Comparison of ENCODE assay signal across 8 cellular contexts in genomic region chr4:108072300-108072699, GRCh38.
DNase-seq lines count a peak whose midpoint lies in the region; ATAC-seq, FAIRE-seq and TF ChIP-seq lines count a peak whose summit lies in the region.

No MANE protein-coding gene starts in this region.

- peak overlapping the region; percentile 20 for H3K4me3 ChIP-seq in CD8-positive, alpha-beta T cell (ENCODE audit: low read depth, low read length)
- no peak overlapping the region for H3K4me3 ChIP-seq in pancreas

- peak overlapping the region; percentile 97 for H3K27ac Mint-ChIP-seq in CD8-positive, alpha-beta T cell

- WGBS in pancreas, 2 donors = 37 to 38% methylated on average over 4 of the region's 4 CpGs

- H3K4me1 ChIP-seq in CD8-positive, alpha-beta T cell (ENCODE audit: insufficient read depth, low read length) = peaks cover 58% of the 10 kb centered on the region
- H3K4me1 ChIP-seq in foreskin keratinocyte (no peaks in the 10 kb centered on the region), pancreas (no peaks in the 10 kb centered on the region)

- POLR2A ChIA-PET in CD8-positive, alpha-beta T cell (lab: Charles Lee) = interaction anchor here (0.6 to 1.8 kb wide), 20 partner anchors 8 to 491 kb away, joined by 3 to 6 read pairs (median 4); partner anchors contain the start of gene LEF1

- no peak for TF ChIP-seq CTCF in CD8-positive, alpha-beta T cell (IDR thresholded peaks at IDR 0.05)
- TF ChIP-seq CTCF in foreskin keratinocyte (conservative IDR thresholded peaks at IDR 0.05) (no peak), pancreas (IDR thresholded peaks at IDR 0.05) (no peak)

- CTCF ChIA-PET in CD8-positive, alpha-beta T cell (lab: Charles Lee) = interaction anchor here (0.8 to 2.2 kb wide), 6 partner anchors 10 to 42 kb away, joined by 3 to 10 read pairs (median 3); no protein-coding TSS in a partner anchor

- peaks cover 32% of the 10 kb centered on the region for H3K36me3 ChIP-seq in CD8-positive, alpha-beta T cell (ENCODE audit: insufficient read depth, low read length)
- H3K36me3 ChIP-seq in pancreas = no peaks in the 10 kb centered on the region

- H3K27ac ChIP-seq in CD8-positive, alpha-beta T cell (ENCODE audit: low read depth, low read length) = peak overlapping the region; percentile 76
- H3K27ac ChIP-seq in foreskin keratinocyte (no peak overlapping the region), pancreas (no peak overlapping the region)

- intact Hi-C loops in CD8-positive, alpha-beta T cell (cut with DNase I, micrococcal nuclease) = loop anchor here (1.0 to 5.0 kb wide), 6 partner anchors 8 to 97 kb away; partner anchors contain the start of gene LEF1 (in 1 of the 2)
- intact Hi-C loops in pancreas (cut with DNase I) = no loop called here
- intact Hi-C loops in Right ventricle myocardium inferior (cut with DNase I) = no loop called here

- no peaks in the 10 kb centered on the region for H3K9me3 ChIP-seq in CD8-positive, alpha-beta T cell (ENCODE audit: low read length)
- H3K9me3 ChIP-seq in pancreas = no peaks in the 10 kb centered on the region

- peak; percentile 87 for ATAC-seq in CD8-positive, alpha-beta T cell
- ATAC-seq in HG03565 (IDR thresholded peaks at IDR 0.05; ENCODE audit: unreplicated experiment) (peak; percentile 56), foreskin keratinocyte (peak; percentile 59), pancreas (no peak), GM18520 (IDR thresholded peaks at IDR 0.05; ENCODE audit: unreplicated experiment) (no peak), Right ventricle myocardium inferior (no peak), HG03095 (IDR thresholded peaks at IDR 0.05; ENCODE audit: unreplicated experiment) (no peak)

- peaks cover 74% of the 10 kb centered on the region for H3K4me1 Mint-ChIP-seq in CD8-positive, alpha-beta T cell (ENCODE audit: low read depth)

- FAIRE-seq in pancreas (lab: Jason Lieb, UNC) = no peak

- H3K4me3 Mint-ChIP-seq in CD8-positive, alpha-beta T cell = peak overlapping the region; percentile 60

- H3K27me3 ChIP-seq in CD8-positive, alpha-beta T cell (ENCODE audit: insufficient read depth, low read length) = no peaks in the 10 kb centered on the region
- H3K27me3 ChIP-seq in foreskin keratinocyte (no peaks in the 10 kb centered on the region), pancreas (no peaks in the 10 kb centered on the region)

- no peaks in the 10 kb centered on the region for H3K9me3 Mint-ChIP-seq in CD8-positive, alpha-beta T cell

- H3K36me3 Mint-ChIP-seq in CD8-positive, alpha-beta T cell = peaks cover 83% of the 10 kb centered on the region

- no peaks in the 10 kb centered on the region for H3K27me3 Mint-ChIP-seq in CD8-positive, alpha-beta T cell (ENCODE audit: low read depth)

- peak; percentile 37 to 93 (median 76) for DNase-seq in CD8-positive, alpha-beta T cell
- peak; percentile 55 for DNase-seq in activated CD4-positive, alpha-beta T cell treated with anti-CD3 and anti-CD28 coated beads for 1 hour
- peak in 1 of 2 donors; percentile 19 for DNase-seq in foreskin keratinocyte
- no peak for DNase-seq in pancreas
- DNase-seq in Right ventricle myocardium inferior (ENCODE audit: missing footprints) = no peak

Comparison
In these comparisons a context has a peak if more than half of its experiments do, and no peak if none do; other contexts are left out.
1. ATAC-seq: peak in CD8-positive, alpha-beta T cell (single experiment), HG03565 (single experiment) and foreskin keratinocyte (single experiment); none in pancreas (0 of 4), GM18520 (single experiment), Right ventricle myocardium inferior (single experiment) and HG03095 (single experiment).
2. DNase-seq: peak in CD8-positive, alpha-beta T cell (7 of 7) and activated CD4-positive, alpha-beta T cell treated with anti-CD3 and anti-CD28 coated beads for 1 hour (single experiment); none in pancreas (0 of 6) and Right ventricle myocardium inferior (single experiment).
3. intact Hi-C loops: an anchor here in CD8-positive, alpha-beta T cell (1.0 to 5.0 kb wide); none called in pancreas and Right ventricle myocardium inferior.